Comparison of ENCODE assay signal across 29 cellular contexts in the genomic region with DNA sequence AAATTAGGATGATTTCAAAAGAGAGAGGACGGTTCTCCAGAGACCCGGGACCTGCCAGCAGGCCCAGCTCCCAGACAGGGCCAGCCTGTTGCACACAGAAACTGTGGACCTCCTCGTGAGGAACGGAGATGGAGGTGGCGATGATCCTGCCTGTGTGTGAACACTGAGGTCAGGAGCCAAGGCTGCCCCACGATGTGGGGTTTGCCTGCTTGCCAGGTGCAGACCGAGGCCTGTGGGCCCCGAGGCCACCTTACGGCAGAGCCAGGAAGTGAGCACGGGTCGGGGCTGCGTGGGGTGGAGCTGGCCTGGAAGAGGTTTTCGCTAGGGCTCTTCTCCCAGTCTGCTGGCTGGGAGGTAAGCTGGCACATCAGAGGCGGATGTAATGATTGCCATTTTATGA. TPM values are rescaled to one million over a fixed set of nuclear protein-coding genes. Genes with fewer than 3 reads are reported as not detected.
DNase-seq lines count a peak whose midpoint lies in the region; ATAC-seq, FAIRE-seq and TF ChIP-seq lines count a peak whose summit lies in the region.
"Had no signal": no experiment of that assay in that cellular context is flagged by ENCODE, and none has a peak within 500 bp of the region (broad histone marks: within the 10 kb centered on the region; RNA-seq: fewer than 3 reads in every experiment).

No MANE protein-coding gene starts in this region.

- H3K79me1 ChIP-seq in neuronal stem cell (ENCODE audit: low read depth, low read length) (peaks cover 2% of the 10 kb centered on the region), mesendoderm (ENCODE audit: low read length) (no peaks in the 10 kb centered on the region)

- no peak for TF ChIP-seq POLR2A in GM12878 (IDR thresholded peaks at IDR 0.05; ENCODE audit: low read depth, low read length)

- no peak overlapping the region for H3K27ac ChIP-seq in GM12878 (ENCODE audit: control insufficient read depth, insufficient read depth)
- no peak overlapping the region for H3K27ac ChIP-seq in neuronal stem cell (replicated peaks; ENCODE audit: low read length)
- H3K27ac ChIP-seq in mesendoderm (ENCODE audit: low read depth, low read length): no peak overlapping the region
- H3K27ac ChIP-seq: C4-2B, esophagus muscularis mucosa, gastroesophageal sphincter, parathyroid adenoma, SJSA1 had no signal

- H3K9me3 Mint-ChIP-seq in activated CD4-positive, alpha-beta T cell treated with anti-CD3 and anti-CD28 coated beads for 36 hours (ENCODE audit: low read depth): no peaks in the 10 kb centered on the region
- H3K9me3 Mint-ChIP-seq: activated CD4-positive, alpha-beta memory T cell treated with anti-CD3 and anti-CD28 coated beads for 36 hours; WTC11 had no signal

- CTCF ChIA-PET in activated CD4-positive, alpha-beta T cell treated with anti-CD3 and anti-CD28 coated beads for 36 hours (lab: Charles Lee): interaction anchor here (0.6 to 1.9 kb wide), 6 partner anchors 15 to 133 kb away, joined by 3 to 4 read pairs (median 3); partner anchors contain the start of gene SARDH
- CTCF ChIA-PET in GM12878 (lab: Yijun Ruan, JAX): interaction anchor here (0.9 kb wide), 1 partner anchor 71 kb away, joined by 3 read pairs; no protein-coding TSS in a partner anchor

- no peak overlapping the region for H3K56ac ChIP-seq in mesendoderm (ENCODE audit: low read length)

- peaks cover 8% of the 10 kb centered on the region for H3K4me1 Mint-ChIP-seq in activated CD4-positive, alpha-beta T cell treated with anti-CD3 and anti-CD28 coated beads for 36 hours

- no peak overlapping the region for H4K91ac ChIP-seq in neuronal stem cell (ENCODE audit: low read depth, low read length, poor library complexity)

- H3K4me1 ChIP-seq in GM12878 (ENCODE audit: control insufficient read depth, insufficient read depth, low read length) (no peaks in the 10 kb centered on the region), neuronal stem cell (ENCODE audit: control insufficient read depth in 2 of 2, insufficient read depth in 1 of 2, low read depth in 1 of 2, low read length in 2 of 2) (peaks cover 0 to 1% of the 10 kb centered on the region in 2 donors), mesendoderm (ENCODE audit: control insufficient read depth, low read depth, low read length) (no peaks in the 10 kb centered on the region)
- H3K4me1 ChIP-seq: parathyroid adenoma, SJSA1 had no signal

- POLR2A ChIA-PET in activated CD4-positive, alpha-beta T cell treated with anti-CD3 and anti-CD28 coated beads for 36 hours (lab: Charles Lee): no interaction called here
- POLR2A ChIA-PET in GM12878 (lab: Charles Lee): no interaction called here

- H4K20me1 ChIP-seq in GM12878 (ENCODE audit: control insufficient read depth, insufficient read depth): no peaks in the 10 kb centered on the region

- H2BK12ac ChIP-seq in neuronal stem cell (ENCODE audit: low read length): peak overlapping the region; percentile 96

- SMC1A ChIA-PET in GM12878 (lab: Charles Lee; ENCODE audit: uncharacterized antibody, unreplicated experiment): no interaction called here

- peak overlapping the region; percentile 29 for H3K23ac ChIP-seq in neuronal stem cell (ENCODE audit: low read depth, low read length, poor library complexity)
- H3K23ac ChIP-seq in mesendoderm (ENCODE audit: low read length): no peak overlapping the region

- in situ Hi-C loops in GM12878 (cut with MboI): no loop called here

- 0 out of 6 replicates have a peak, but pooled peaks of 1 of the 3 experiments have one; percentile 6 for TF ChIP-seq CTCF in GM12878 (IDR thresholded peaks at IDR 0.05 in 2 of 3, conservative IDR thresholded peaks at IDR 0.05 in 1 of 3; ENCODE audit: control insufficient read depth in 2 of 3, extremely low read depth in 1 of 3, insufficient read depth in 1 of 3, low read depth in 3 of 3, low read length in 3 of 3)

- no TSS peak for BruUV-seq in GM12878 (replicated peaks; lab: Mats Ljungman, UMichigan)

- no peak for TF ChIP-seq RAD21 in GM12878 (IDR thresholded peaks at IDR 0.05; ENCODE audit: insufficient read depth, low read depth, low read length)

- 26% methylated on average over 14 of the region's 14 CpGs for WGBS in GM12878 (ENCODE audit: insufficient coverage, insufficient replicate concordance, low lambda C conversion rate, missing lambda C conversion rate)
- WGBS in neuronal stem cell (ENCODE audit: extremely low coverage in 2 of 2, insufficient read length in 2 of 2, insufficient replicate concordance in 1 of 2), 2 donors: no CpG with 5 or more reads among the region's 14 CpGs
- WGBS in mesendoderm (ENCODE audit: extremely low coverage, insufficient coverage, low lambda C conversion rate): no CpG with 5 or more reads among the region's 14 CpGs

- H3K36me3 ChIP-seq in GM12878 (ENCODE audit: control insufficient read depth in 2 of 2, insufficient read depth in 2 of 2, low read length in 1 of 2): no peaks in the 10 kb centered on the region
- no peaks in the 10 kb centered on the region for H3K36me3 ChIP-seq in neuronal stem cell (replicated peaks in 1 of 2; ENCODE audit: control insufficient read depth in 2 of 2, insufficient read depth in 2 of 2, low read length in 2 of 2)
- H3K36me3 ChIP-seq in mesendoderm (ENCODE audit: control insufficient read depth, insufficient read depth, low read length): no peaks in the 10 kb centered on the region
- H3K36me3 ChIP-seq: esophagus muscularis mucosa, gastroesophageal sphincter, SJSA1 had no signal

- peak; percentile 20 for DNase-seq in activated CD4-positive, alpha-beta T cell treated with anti-CD3 and anti-CD28 coated beads for 36 hours
- DNase-seq in activated CD4-positive, alpha-beta T cell treated with anti-CD3 and anti-CD28 coated beads for 4 hours: no peak
- DNase-seq in NCI-H510A (lab: John Stamatoyannopoulos, UW) (peak; percentile 40), GM12878 (ENCODE audit: low read depth, low spot score) (no peak), neuronal stem cell (ENCODE audit: low spot score) (no peak), mesendoderm (no peak), AG08395 (ENCODE audit: low spot score) (no peak)
- DNase-seq: amygdala; central memory CD4-positive, alpha-beta T cell; DMS 273 treated with DMSO at 0.1 percent for 48 hours; effector CD4-positive, alpha-beta T cell; HCEC 1CT; kidney glomerular epithelial cell; mammary epithelial cell; NCI-H2081 treated with DMSO at 0.1 percent for 48 hours; NCI-H526 treated with DMSO at 0.1 percent for 48 hours had no signal

- peaks cover 11% of the 10 kb centered on the region for H3K27me3 Mint-ChIP-seq in activated CD4-positive, alpha-beta T cell treated with anti-CD3 and anti-CD28 coated beads for 36 hours

- no peak for ATAC-seq in activated CD4-positive, alpha-beta T cell treated with anti-CD3 and anti-CD28 coated beads for 36 hours
- ATAC-seq in GM12878 (peak; percentile 20; the same call in 1 of the 3 replicates), HG03135 (IDR thresholded peaks at IDR 0.05; ENCODE audit: unreplicated experiment) (no peak)
- ATAC-seq: gastroesophageal sphincter; naive thymus-derived CD4-positive, alpha-beta T cell; sciatic nerve; WTC11 had no signal

- H3K36me3 Mint-ChIP-seq in activated CD4-positive, alpha-beta T cell treated with anti-CD3 and anti-CD28 coated beads for 36 hours (ENCODE audit: low read depth): no peaks in the 10 kb centered on the region
- H3K36me3 Mint-ChIP-seq: activated CD4-positive, alpha-beta memory T cell treated with anti-CD3 and anti-CD28 coated beads for 36 hours; naive thymus-derived CD4-positive, alpha-beta T cell; WTC11 had no signal

- H4K5ac ChIP-seq in mesendoderm (ENCODE audit: low read length): no peak overlapping the region

- H3K14ac ChIP-seq in neuronal stem cell (ENCODE audit: low read length): no peak overlapping the region

- no peak overlapping the region for H3K27ac Mint-ChIP-seq in activated CD4-positive, alpha-beta T cell treated with anti-CD3 and anti-CD28 coated beads for 36 hours
- H3K27ac Mint-ChIP-seq: activated CD4-positive, alpha-beta memory T cell treated with anti-CD3 and anti-CD28 coated beads for 36 hours; WTC11 had no signal

- H2BK5ac ChIP-seq in neuronal stem cell (ENCODE audit: low read length) (no peak overlapping the region), mesendoderm (ENCODE audit: low read length) (no peak overlapping the region)

- H3K18ac ChIP-seq in neuronal stem cell (ENCODE audit: low read length) (peak overlapping the region; percentile 39), mesendoderm (ENCODE audit: low read length) (no peak overlapping the region)

- no peak for TF ChIP-seq EP300 in GM12878 (IDR thresholded peaks at IDR 0.05; ENCODE audit: borderline replicate concordance in 1 of 2, control insufficient read depth in 1 of 2, low read depth in 2 of 2, low read length in 2 of 2)

- H3K4ac ChIP-seq in neuronal stem cell (ENCODE audit: low read length): no peak overlapping the region
- H3K4ac ChIP-seq in mesendoderm (ENCODE audit: low read depth, low read length): no peak overlapping the region

- no peaks in the 10 kb centered on the region for H3K79me2 ChIP-seq in GM12878 (ENCODE audit: control insufficient read depth, insufficient read depth, low read length)
- H3K79me2 ChIP-seq in mesendoderm (ENCODE audit: control insufficient read depth, insufficient read depth, low read length): no peaks in the 10 kb centered on the region
- H3K79me2 ChIP-seq: parathyroid adenoma had no signal

- H4K8ac ChIP-seq in neuronal stem cell (ENCODE audit: low read depth, low read length) (no peak overlapping the region), mesendoderm (ENCODE audit: low read depth, low read length) (no peak overlapping the region)

- peaks cover 0 to 9% of the 10 kb centered on the region in 2 experiments; a peak in 3 of 4 replicates for H3K27me3 ChIP-seq in GM12878 (replicated peaks in 1 of 2; ENCODE audit: control insufficient read depth in 2 of 2, insufficient read depth in 2 of 2, low read length in 1 of 2)
- peaks cover 0 to 57% (median 24%) of the 10 kb centered on the region in 3 experiments for H3K27me3 ChIP-seq in neuronal stem cell (ENCODE audit: control insufficient read depth in 3 of 3, insufficient read depth in 3 of 3, low read depth in 1 of 3, low read length in 3 of 3)
- H3K27me3 ChIP-seq in mesendoderm (ENCODE audit: insufficient read depth, low read length, poor library complexity): peaks cover 4% of the 10 kb centered on the region

- H3K4me2 ChIP-seq in GM12878 (ENCODE audit: control insufficient read depth, insufficient read depth) (no peak overlapping the region), neuronal stem cell (ENCODE audit: insufficient read depth, low read length, poor library complexity, severe bottlenecking) (no peak overlapping the region), mesendoderm (ENCODE audit: low read length) (no peak overlapping the region)

- H2BK15ac ChIP-seq in neuronal stem cell (ENCODE audit: low read length) (peak overlapping the region; percentile 41), mesendoderm (replicated peaks; ENCODE audit: low read depth) (no peak overlapping the region)

- no peak for FAIRE-seq in GM12878 (lab: Jason Lieb, UNC)
- FAIRE-seq: A204.1, GM12891 had no signal

- no peak overlapping the region for H3K4me3 Mint-ChIP-seq in activated CD4-positive, alpha-beta T cell treated with anti-CD3 and anti-CD28 coated beads for 36 hours
- H3K4me3 Mint-ChIP-seq: activated CD4-positive, alpha-beta memory T cell treated with anti-CD3 and anti-CD28 coated beads for 36 hours; naive thymus-derived CD4-positive, alpha-beta T cell; WTC11 had no signal

- intact Hi-C loops in activated CD4-positive, alpha-beta T cell treated with anti-CD3 and anti-CD28 coated beads for 36 hours (cut with DNase I, micrococcal nuclease): loop anchor here in 1 of 2 experiments (5.0 kb wide), 1 partner anchor 387 kb away; the partner anchor contains the start of gene VAV2
- intact Hi-C loops in GM12878 (cut with micrococcal nuclease; ENCODE audit: unreplicated experiment): no loop called here

- H3K4me3 ChIP-seq in GM12878 (no peak overlapping the region), neuronal stem cell (ENCODE audit: low read length in 2 of 2) (peak overlapping the region in 1 of 2 donors; percentile 6), mesendoderm (ENCODE audit: low read length) (no peak overlapping the region)
- H3K4me3 ChIP-seq: esophagus muscularis mucosa, gastroesophageal sphincter, SJSA1 had no signal

- H2AK5ac ChIP-seq in neuronal stem cell (ENCODE audit: low read depth, low read length) (peak overlapping the region; percentile 97), mesendoderm (ENCODE audit: low read length) (no peak overlapping the region)

- no peak overlapping the region for H3K9ac ChIP-seq in GM12878 (ENCODE audit: control insufficient read depth, insufficient read depth, low read length)
- H3K9ac ChIP-seq in neuronal stem cell (ENCODE audit: low read depth, low read length, poor library complexity): peak overlapping the region; percentile 30
- H3K9ac ChIP-seq in mesendoderm (ENCODE audit: low read length): no peak overlapping the region
- H3K9ac ChIP-seq: parathyroid adenoma had no signal

- RAD21 ChIA-PET in GM12878 (lab: Charles Lee; ENCODE audit: unreplicated experiment): interaction anchor here (1.0 kb wide), 1 partner anchor 138 kb away, joined by 3 read pairs; no protein-coding TSS in a partner anchor

- H2BK120ac ChIP-seq in neuronal stem cell (ENCODE audit: low read depth, low read length) (no peak overlapping the region), mesendoderm (ENCODE audit: low read depth, low read length) (no peak overlapping the region)

- H2AFZ ChIP-seq in GM12878 (ENCODE audit: control insufficient read depth, low read depth, low read length): no peak overlapping the region
- no peak overlapping the region for H2AFZ ChIP-seq in neuronal stem cell (ENCODE audit: low read length)
- H2AFZ ChIP-seq: parathyroid adenoma had no signal

- H3K9me3 ChIP-seq in GM12878 (replicated peaks; ENCODE audit: control insufficient read depth, insufficient read depth, low read length) (no peaks in the 10 kb centered on the region), neuronal stem cell (replicated peaks in 1 of 2; ENCODE audit: control insufficient read depth in 2 of 2, insufficient read depth in 1 of 2, low read depth in 1 of 2, low read length in 2 of 2) (peaks cover 0 to 2% of the 10 kb centered on the region in 2 donors)
- H3K9me3 ChIP-seq: esophagus muscularis mucosa, gastroesophageal sphincter, SJSA1 had no signal

RNA-seq across cellular contexts. Expression of gene FAM163B, which starts 4.3 kb away (rescaled TPM):
- total RNA-seq in activated CD4-positive, alpha-beta T cell treated with anti-CD3 and anti-CD28 coated beads for 36 hours: not detected
- not detected in 2 replicates for total RNA-seq in GM12878 (2013; cell fraction: nucleolus; rRNA removed)
- total RNA-seq in GM12878 (2014; rRNA removed): not detected in 2 replicates
- total RNA-seq in GM12878 (2014; rRNA removed; fragmentation: Illumina TruSeq; extraction: Trizol): not detected in 2 replicates
- not detected in 2 replicates for total RNA-seq in GM12878 (2021)
- not detected for polyA plus RNA-seq in GM12878 (2011; ENCODE audit: low read depth)
- polyA plus RNA-seq in GM12878 (2011; rRNA removed): not detected in 2 replicates
- polyA plus RNA-seq in GM12878 (2011; cell fraction: cytosol; rRNA removed): not detected in 2 replicates
- 0.13 and 0.28 TPM in 2 replicates for polyA plus RNA-seq in GM12878 (2011; cell fraction: nucleus; rRNA removed)
- not detected in 2 replicates for polyA plus RNA-seq in GM12878 (2012)
- not detected in 2 replicates for polyA plus RNA-seq in GM12878 (2014; fragmentation: Illumina TruSeq; extraction: Trizol)
- not detected for polyA plus RNA-seq in GM12878 (2014; fragmentation: Nextera tagmentation; extraction: Ambion mirVana)
- not detected in 2 replicates for polyA plus RNA-seq in GM12878 (2014; rRNA removed)
- not detected for polyA plus RNA-seq in GM12878 (2016; fragmentation: Nextera tagmentation; extraction: Ambion mirVana)
- not detected in 2 replicates for polyA minus RNA-seq in GM12878 (2011; rRNA and poly(A)+ RNA removed)
- not detected in 2 replicates for polyA minus RNA-seq in GM12878 (2011; cell fraction: cytosol; rRNA and poly(A)+ RNA removed)
- polyA minus RNA-seq in GM12878 (2011; cell fraction: nucleus; rRNA and poly(A)+ RNA removed): 0.36 TPM in 1 of 2 replicates, not detected in the other
- polyA plus RNA-seq in neuronal stem cell (2013, experiment 1 of 2): 0.18 TPM
- 0.12 TPM for polyA plus RNA-seq in neuronal stem cell (2013, experiment 2 of 2)
- polyA plus RNA-seq in mesendoderm (2013, experiment 1 of 2): 0.14 TPM
- polyA plus RNA-seq in mesendoderm (2013, experiment 2 of 2): 0.13 TPM
- total RNA-seq: activated CD4-positive, alpha-beta memory T cell treated with anti-CD3 and anti-CD28 coated beads for 36 hours; esophagus muscularis mucosa; gastroesophageal sphincter; mammary epithelial cell; naive thymus-derived CD4-positive, alpha-beta T cell; sciatic nerve; SJSA1; T-helper 2 cell treated with Interferon-gamma antibody and Interleukin-4, amounts not matched to agents 100 ng/mL and 5 ng/mL, for 36 hours had no signal
- polyA plus RNA-seq: mammary epithelial cell; naive thymus-derived CD4-positive, alpha-beta T cell had no signal

RNA-seq across cellular contexts. Expression of gene DBH, which starts 31.3 kb away (rescaled TPM):
- total RNA-seq in activated CD4-positive, alpha-beta T cell treated with anti-CD3 and anti-CD28 coated beads for 36 hours: not detected
- total RNA-seq in GM12878 (2013; cell fraction: nucleolus; rRNA removed): not detected in 2 replicates
- total RNA-seq in GM12878 (2014; rRNA removed) (0.05 TPM in 1 of 2 replicates, not detected in the other), GM12878 (2014; rRNA removed; fragmentation: Illumina TruSeq; extraction: Trizol) (not detected in 2 replicates), GM12878 (2021) (not detected in 2 replicates)
- polyA plus RNA-seq in GM12878 (2011; ENCODE audit: low read depth): not detected
- polyA plus RNA-seq in GM12878 (2011; rRNA removed) (not detected in 2 replicates), GM12878 (2014; fragmentation: Illumina TruSeq; extraction: Trizol) (not detected in 2 replicates), GM12878 (2014; fragmentation: Nextera tagmentation; extraction: Ambion mirVana) (not detected), GM12878 (2014; rRNA removed) (not detected in 2 replicates), GM12878 (2016; fragmentation: Nextera tagmentation; extraction: Ambion mirVana) (not detected)
- polyA plus RNA-seq in GM12878 (2011; cell fraction: cytosol; rRNA removed): not detected in 2 replicates
- polyA plus RNA-seq in GM12878 (2011; cell fraction: nucleus; rRNA removed): not detected in 2 replicates
- polyA plus RNA-seq in GM12878 (2012): 0.04 and 0.06 TPM in 2 replicates
- polyA minus RNA-seq in GM12878 (2011; rRNA and poly(A)+ RNA removed): not detected in 2 replicates
- not detected in 2 replicates for polyA minus RNA-seq in GM12878 (2011; cell fraction: cytosol; rRNA and poly(A)+ RNA removed)
- polyA minus RNA-seq in GM12878 (2011; cell fraction: nucleus; rRNA and poly(A)+ RNA removed): not detected in 2 replicates
- polyA plus RNA-seq in neuronal stem cell (2013, experiment 1 of 2): not detected
- not detected for polyA plus RNA-seq in neuronal stem cell (2013, experiment 2 of 2)
- 0.03 TPM for polyA plus RNA-seq in mesendoderm (2013, experiment 1 of 2)
- polyA plus RNA-seq in mesendoderm (2013, experiment 2 of 2): not detected
- total RNA-seq: activated CD4-positive, alpha-beta memory T cell treated with anti-CD3 and anti-CD28 coated beads for 36 hours; gastroesophageal sphincter; mammary epithelial cell; SJSA1; T-helper 2 cell treated with Interferon-gamma antibody and Interleukin-4, amounts not matched to agents 100 ng/mL and 5 ng/mL, for 36 hours had no signal
- polyA plus RNA-seq: mammary epithelial cell had no signal

Comparison
In these comparisons a context has a peak if more than half of its experiments do, and no peak if none do; other contexts are left out.
1. DNase-seq: peak in activated CD4-positive, alpha-beta T cell treated with anti-CD3 and anti-CD28 coated beads for 36 hours (single experiment) and NCI-H510A (single experiment); none in activated CD4-positive, alpha-beta T cell treated with anti-CD3 and anti-CD28 coated beads for 4 hours (0 of 2), GM12878 (single experiment), neuronal stem cell (single experiment), mesendoderm (single experiment) and AG08395 (single experiment).